In the genomic region with DNA sequence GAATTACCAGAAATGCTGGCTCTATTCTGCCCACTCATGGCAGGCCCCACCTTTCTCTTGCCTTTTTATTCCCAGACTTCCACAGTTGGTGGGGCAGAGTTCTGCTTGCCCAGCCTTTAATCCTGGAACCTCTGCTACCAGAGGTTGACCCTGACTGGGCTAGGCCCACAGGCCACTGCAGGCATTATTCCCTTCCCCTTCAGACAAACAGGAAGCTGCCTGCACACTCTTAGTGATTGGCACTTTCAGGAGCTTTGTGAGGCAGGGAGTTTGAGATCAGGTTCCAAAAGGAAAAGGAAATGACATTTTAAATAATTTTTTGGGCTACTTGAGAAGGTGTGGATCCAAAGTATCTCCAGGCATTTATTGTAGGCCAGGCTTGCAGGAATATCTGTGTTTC, we compare ENCODE assay signal across 2 cellular contexts.
TF ChIP-seq lines count a peak whose summit lies in the region.

No MANE protein-coding gene starts in this region.

TF ChIP-seq in HepG2, 621 proteins besides CTCF, POLR2A, EP300 and RAD21:
- TF ChIP-seq, protein P1, sequence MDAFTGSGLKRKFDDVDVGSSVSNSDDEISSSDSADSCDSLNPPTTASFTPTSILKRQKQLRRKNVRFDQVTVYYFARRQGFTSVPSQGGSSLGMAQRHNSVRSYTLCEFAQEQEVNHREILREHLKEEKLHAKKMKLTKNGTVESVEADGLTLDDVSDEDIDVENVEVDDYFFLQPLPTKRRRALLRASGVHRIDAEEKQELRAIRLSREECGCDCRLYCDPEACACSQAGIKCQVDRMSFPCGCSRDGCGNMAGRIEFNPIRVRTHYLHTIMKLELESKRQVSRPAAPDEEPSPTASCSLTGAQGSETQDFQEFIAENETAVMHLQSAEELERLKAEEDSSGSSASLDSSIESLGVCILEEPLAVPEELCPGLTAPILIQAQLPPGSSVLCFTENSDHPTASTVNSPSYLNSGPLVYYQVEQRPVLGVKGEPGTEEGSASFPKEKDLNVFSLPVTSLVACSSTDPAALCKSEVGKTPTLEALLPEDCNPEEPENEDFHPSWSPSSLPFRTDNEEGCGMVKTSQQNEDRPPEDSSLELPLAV (CRISPR knock-in tag; conservative IDR thresholded peaks at IDR 0.05; ENCODE audit: low read depth): no peak
- no peak for TF ChIP-seq NONO (IDR thresholded peaks at IDR 0.05)
- no peak for TF ChIP-seq NONO (CRISPR knock-in tag; conservative IDR thresholded peaks at IDR 0.05)
- no peak for TF ChIP-seq TCF7L2 (IDR thresholded peaks at IDR 0.05; ENCODE audit: low read depth, low read length)
- TF ChIP-seq NFRKB (IDR thresholded peaks at IDR 0.05): no peak
- TF ChIP-seq, protein P2, sequence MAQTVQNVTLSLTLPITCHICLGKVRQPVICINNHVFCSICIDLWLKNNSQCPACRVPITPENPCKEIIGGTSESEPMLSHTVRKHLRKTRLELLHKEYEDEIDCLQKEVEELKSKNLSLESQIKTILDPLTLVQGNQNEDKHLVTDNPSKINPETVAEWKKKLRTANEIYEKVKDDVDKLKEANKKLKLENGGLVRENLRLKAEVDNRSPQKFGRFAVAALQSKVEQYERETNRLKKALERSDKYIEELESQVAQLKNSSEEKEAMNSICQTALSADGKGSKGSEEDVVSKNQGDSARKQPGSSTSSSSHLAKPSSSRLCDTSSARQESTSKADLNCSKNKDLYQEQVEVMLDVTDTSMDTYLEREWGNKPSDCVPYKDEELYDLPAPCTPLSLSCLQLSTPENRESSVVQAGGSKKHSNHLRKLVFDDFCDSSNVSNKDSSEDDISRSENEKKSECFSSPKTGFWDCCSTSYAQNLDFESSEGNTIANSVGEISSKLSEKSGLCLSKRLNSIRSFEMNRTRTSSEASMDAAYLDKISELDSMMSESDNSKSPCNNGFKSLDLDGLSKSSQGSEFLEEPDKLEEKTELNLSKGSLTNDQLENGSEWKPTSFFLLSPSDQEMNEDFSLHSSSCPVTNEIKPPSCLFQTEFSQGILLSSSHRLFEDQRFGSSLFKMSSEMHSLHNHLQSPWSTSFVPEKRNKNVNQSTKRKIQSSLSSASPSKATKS (CRISPR knock-in tag; IDR thresholded peaks at IDR 0.05): no peak
- TF ChIP-seq SYNCRIP (IDR thresholded peaks at IDR 0.05; ENCODE audit: insufficient read depth, low read depth, low read length): no peak
- no peak for TF ChIP-seq SRSF1 (optimal IDR thresholded peaks at IDR 0.05; ENCODE audit: low read depth, low read length)
- no peak for TF ChIP-seq SKI (IDR thresholded peaks at IDR 0.05; ENCODE audit: partially characterized antibody)
- no peak for TF ChIP-seq GZF1 (CRISPR knock-in tag; IDR thresholded peaks at IDR 0.05)
- no peak for TF ChIP-seq SP140L (CRISPR knock-in tag; IDR thresholded peaks at IDR 0.05; ENCODE audit: borderline replicate concordance)
- TF ChIP-seq ZSCAN22 (CRISPR knock-in tag; IDR thresholded peaks at IDR 0.05): no peak
- TF ChIP-seq ATF1 (CRISPR knock-in tag; IDR thresholded peaks at IDR 0.05): no peak
- no peak for TF ChIP-seq ZNF619 (CRISPR knock-in tag; IDR thresholded peaks at IDR 0.05)
TF ChIP-seq in HepG2: peak in this region for 0.

TF ChIP-seq in SK-N-SH, 30 proteins besides CTCF, POLR2A, EP300 and RAD21:
- TF ChIP-seq PBX3 (IDR thresholded peaks at IDR 0.05) (no peak), MEF2A (IDR thresholded peaks at IDR 0.05; ENCODE audit: borderline replicate concordance, low read depth) (no peak), JUND (IDR thresholded peaks at IDR 0.05) (no peak), CHD2 (IDR thresholded peaks at IDR 0.05; ENCODE audit: low read length, partially characterized antibody) (no peak), EZH2phosphoT487 (IDR thresholded peaks at IDR 0.05; ENCODE audit: borderline replicate concordance, low read depth) (no peak), RCOR1 (IDR thresholded peaks at IDR 0.05; ENCODE audit: low read length) (no peak), FOXM1 (IDR thresholded peaks at IDR 0.05; ENCODE audit: low read depth) (no peak), ELF1 (IDR thresholded peaks at IDR 0.05) (no peak), USF2 (IDR thresholded peaks at IDR 0.05; ENCODE audit: borderline replicate concordance, low read depth, low read length) (no peak), SIN3A (IDR thresholded peaks at IDR 0.05; ENCODE audit: borderline replicate concordance, low read depth, low read length) (no peak), RXRA (IDR thresholded peaks at IDR 0.05; ENCODE audit: borderline replicate concordance, low read depth) (no peak), MAX (IDR thresholded peaks at IDR 0.05; ENCODE audit: low read depth) (no peak), GATA2 (CRISPR knock-in tag; IDR thresholded peaks at IDR 0.05) (no peak), NFIC (IDR thresholded peaks at IDR 0.05; ENCODE audit: borderline replicate concordance) (no peak)
- TF ChIP-seq, protein P3, sequence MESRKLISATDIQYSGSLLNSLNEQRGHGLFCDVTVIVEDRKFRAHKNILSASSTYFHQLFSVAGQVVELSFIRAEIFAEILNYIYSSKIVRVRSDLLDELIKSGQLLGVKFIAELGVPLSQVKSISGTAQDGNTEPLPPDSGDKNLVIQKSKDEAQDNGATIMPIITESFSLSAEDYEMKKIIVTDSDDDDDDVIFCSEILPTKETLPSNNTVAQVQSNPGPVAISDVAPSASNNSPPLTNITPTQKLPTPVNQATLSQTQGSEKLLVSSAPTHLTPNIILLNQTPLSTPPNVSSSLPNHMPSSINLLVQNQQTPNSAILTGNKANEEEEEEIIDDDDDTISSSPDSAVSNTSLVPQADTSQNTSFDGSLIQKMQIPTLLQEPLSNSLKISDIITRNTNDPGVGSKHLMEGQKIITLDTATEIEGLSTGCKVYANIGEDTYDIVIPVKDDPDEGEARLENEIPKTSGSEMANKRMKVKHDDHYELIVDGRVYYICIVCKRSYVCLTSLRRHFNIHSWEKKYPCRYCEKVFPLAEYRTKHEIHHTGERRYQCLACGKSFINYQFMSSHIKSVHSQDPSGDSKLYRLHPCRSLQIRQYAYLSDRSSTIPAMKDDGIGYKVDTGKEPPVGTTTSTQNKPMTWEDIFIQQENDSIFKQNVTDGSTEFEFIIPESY (IDR thresholded peaks at IDR 0.05; ENCODE audit: borderline replicate concordance, low read depth): no peak
